Comparison of ENCODE assay signal across 10 cellular contexts in genomic region chr2:45992021-45992745, GRCh38.
DNase-seq lines count a peak whose midpoint lies in the region; ATAC-seq and TF ChIP-seq lines count a peak whose summit lies in the region.
"Had no signal": no experiment of that assay in that cellular context is flagged by ENCODE, and none has a peak within 500 bp of the region (broad histone marks: within the 10 kb centered on the region; RNA-seq: fewer than 3 reads in every experiment).

No MANE protein-coding gene starts in this region.

- peak overlapping the region; percentile 24 for H3K27ac ChIP-seq in mesodermal cell (ENCODE audit: low read depth, low read length, severe bottlenecking)

- DNase-seq in AG08395 (ENCODE audit: low spot score) (peak; percentile 95), LNCaP clone FGC (ENCODE audit: low read depth) (peak; percentile 52), choroid plexus epithelial cell (ENCODE audit: low read depth) (peak; percentile 30), GM13976 (ENCODE audit: low spot score) (no peak)
- DNase-seq: activated gamma-delta T cell had no signal

- H3K9me3 ChIP-seq in mesodermal cell (ENCODE audit: control insufficient read depth, low read length) = no peaks in the 10 kb centered on the region

- H3K4me1 ChIP-seq in mesodermal cell (ENCODE audit: control insufficient read depth, insufficient read depth, low read length, poor library complexity, severe bottlenecking) = peaks cover 6% of the 10 kb centered on the region

- H3K4me3 ChIP-seq in LNCaP clone FGC (ENCODE audit: low read depth, low read length) (no peak overlapping the region), choroid plexus epithelial cell (ENCODE audit: low read depth, low read length) (no peak overlapping the region), mesodermal cell (ENCODE audit: extremely low read depth, insufficient read depth, low read length, poor library complexity, severe bottlenecking) (no peak overlapping the region)

- TF ChIP-seq CTCF in LNCaP clone FGC (IDR thresholded peaks at IDR 0.05; ENCODE audit: control insufficient read depth, extremely low read depth, insufficient read depth) = no peak
- TF ChIP-seq CTCF in choroid plexus epithelial cell (conservative IDR thresholded peaks at IDR 0.05; ENCODE audit: low read depth, low read length) = no peak
- TF ChIP-seq CTCF in GM13976 (IDR thresholded peaks at IDR 0.05; ENCODE audit: borderline replicate concordance, control extremely low read depth, extremely low read depth, insufficient read depth, missing control alignments) = no peak

- ATAC-seq in HG03342 (IDR thresholded peaks at IDR 0.05; ENCODE audit: unreplicated experiment) = no peak
- no peak for ATAC-seq in GM18867 (IDR thresholded peaks at IDR 0.05; ENCODE audit: unreplicated experiment)
- ATAC-seq in GM21723 (IDR thresholded peaks at IDR 0.05; ENCODE audit: unreplicated experiment) = no peak
- ATAC-seq: stimulated activated effector memory CD8-positive, alpha-beta T cell treated with anti-CD3 and anti-CD28 coated beads, Interleukin-12 subunit alpha, Interleukin-12 subunit beta, amount 100 ng/mL, for 72 hours had no signal

- 76 to 85% methylated on average over 9 to 11 of the region's 11 CpGs for WGBS in mesodermal cell (ENCODE audit: insufficient coverage in 2 of 2), 2 experiments

- in situ Hi-C loops in GM13976 (cut with MboI; ENCODE audit: low sequenced_read_pairs, unreplicated experiment) = no loop called here

- H3K36me3 ChIP-seq in mesodermal cell (ENCODE audit: control insufficient read depth, insufficient read depth, low read length) = peaks cover 30% of the 10 kb centered on the region
